27 cellular contexts compared by ENCODE assay signal in genomic region chr22:22670076-22670795, GRCh38. TPM values are rescaled to one million over a fixed set of nuclear protein-coding genes. Genes with fewer than 3 reads are reported as not detected.
"Had no signal": no experiment of that assay in that cellular context is flagged by ENCODE, and none has a peak within 500 bp of the region (broad histone marks: within the 10 kb centered on the region; RNA-seq: fewer than 3 reads in every experiment).

No MANE protein-coding gene starts in this region.

- H3K27ac ChIP-seq: adrenal gland, breast epithelium, PC-9 had no signal

- H3K4me3 ChIP-seq: adrenal gland, breast epithelium, PC-9 had no signal

- H3K36me3 Mint-ChIP-seq: activated CD4-positive, alpha-beta memory T cell treated with anti-CD3 and anti-CD28 coated beads for 36 hours; activated naive CD8-positive, alpha-beta T cell had no signal

- H3K36me3 ChIP-seq: adrenal gland, breast epithelium had no signal

- DNase-seq: activated B cell treated with CpG ODN at 0.5 μM for 24 hours; activated CD4-positive, alpha-beta memory T cell treated with anti-CD3 and anti-CD28 coated beads for 36 hours; activated CD4-positive, alpha-beta T cell treated with anti-CD3 and anti-CD28 coated beads for 1 hour; activated CD4-positive, alpha-beta T cell treated with anti-CD3 and anti-CD28 coated beads, Interleukin-2, amount 10 ng/mL, durations not matched to agents 7 days and 5 days; activated CD8-positive, alpha-beta memory T cell treated with anti-CD3 and anti-CD28 coated beads for 24 hours; activated gamma-delta T cell; activated naive CD4-positive, alpha-beta T cell treated with anti-CD3 and anti-CD28 coated beads for 36 hours; activated T-cell treated with anti-CD3 and anti-CD28 coated beads for 4 hours; activated T-cell treated with anti-CD3 and anti-CD28 coated beads, Interleukin-2, amount 50 U/mL, for 48 hours; anterior cingulate cortex; caudate nucleus; MM.1S; NCI-H1105; NCI-H1436; NCI-H187; NCI-H2081; NCI-H446; NCI-H524; PC-9; SHP77 treated with DMSO at 0.1 percent for 48 hours; T-helper 17 cell; T-helper 9 cell had no signal

- H3K27me3 ChIP-seq: adrenal gland, breast epithelium had no signal

- ATAC-seq: activated T-helper 17 cell treated with anti-CD3 and anti-CD28 coated beads, Interleukin-2, amount 50 U/mL, for 72 hours; T-helper 17 cell had no signal

- H3K9me3 ChIP-seq: adrenal gland, breast epithelium had no signal

- H3K9me3 Mint-ChIP-seq: activated CD4-positive, alpha-beta memory T cell treated with anti-CD3 and anti-CD28 coated beads for 36 hours; activated CD4-positive, alpha-beta T cell treated with anti-CD3 and anti-CD28 coated beads, Interleukin-2, amount 10 ng/mL, durations not matched to agents 7 days and 5 days; activated T-helper 17 cell treated with anti-CD3 and anti-CD28 coated beads, Interleukin-2, amount 50 U/mL, for 72 hours had no signal

- H3K4me3 Mint-ChIP-seq: activated B cell treated with CpG ODN at 0.5 μM for 24 hours; activated CD4-positive, alpha-beta memory T cell treated with anti-CD3 and anti-CD28 coated beads for 36 hours; activated CD4-positive, alpha-beta T cell treated with anti-CD3 and anti-CD28 coated beads, Interleukin-2, amount 10 ng/mL, durations not matched to agents 7 days and 5 days; activated naive CD4-positive, alpha-beta T cell treated with anti-CD3 and anti-CD28 coated beads for 36 hours; activated naive CD8-positive, alpha-beta T cell; activated T-helper 17 cell treated with anti-CD3 and anti-CD28 coated beads, Interleukin-2, amount 50 U/mL, for 72 hours; T-helper 17 cell had no signal

- H3K4me1 ChIP-seq: adrenal gland, breast epithelium had no signal

- H3K4me1 Mint-ChIP-seq: activated CD4-positive, alpha-beta T cell treated with anti-CD3 and anti-CD28 coated beads, Interleukin-2, amount 10 ng/mL, durations not matched to agents 7 days and 5 days; activated T-helper 17 cell treated with anti-CD3 and anti-CD28 coated beads, Interleukin-2, amount 50 U/mL, for 72 hours had no signal

- H2AFZ ChIP-seq: PC-9 had no signal

- H3K4me2 ChIP-seq: PC-9 had no signal

- H3K27ac Mint-ChIP-seq: activated B cell treated with CpG ODN at 0.5 μM for 24 hours; activated CD4-positive, alpha-beta memory T cell treated with anti-CD3 and anti-CD28 coated beads for 36 hours; activated CD4-positive, alpha-beta T cell treated with anti-CD3 and anti-CD28 coated beads, Interleukin-2, amount 10 ng/mL, durations not matched to agents 7 days and 5 days; activated naive CD4-positive, alpha-beta T cell treated with anti-CD3 and anti-CD28 coated beads for 36 hours; activated naive CD8-positive, alpha-beta T cell; activated T-helper 17 cell treated with anti-CD3 and anti-CD28 coated beads, Interleukin-2, amount 50 U/mL, for 72 hours; T-helper 17 cell had no signal

RNA-seq across cellular contexts. Expression of gene GGTLC2, which starts 25.8 kb away (rescaled TPM):
- total RNA-seq: activated B cell treated with CpG ODN at 0.5 μM for 24 hours; activated CD4-positive, alpha-beta memory T cell treated with anti-CD3 and anti-CD28 coated beads for 36 hours; activated CD4-positive, alpha-beta T cell treated with anti-CD3 and anti-CD28 coated beads, Interleukin-2, amount 10 ng/mL, durations not matched to agents 7 days and 5 days; activated naive CD4-positive, alpha-beta T cell treated with anti-CD3 and anti-CD28 coated beads for 36 hours; activated T-helper 17 cell treated with anti-CD3 and anti-CD28 coated beads, Interleukin-2, amount 50 U/mL, for 72 hours; adrenal gland; breast epithelium; cerebellum; PC-9; T-helper 17 cell had no signal
- polyA plus RNA-seq: adrenal gland had no signal
